ENCODE assay signal across 1 cellular context in genomic region chr12:68532204-68532886, GRCh38.
TF ChIP-seq lines count a peak whose summit lies in the region.

No MANE protein-coding gene starts in this region.

TF ChIP-seq in GM23338, 12 proteins besides CTCF, POLR2A, EP300 and RAD21:
- no peak for TF ChIP-seq ZNF462 (CRISPR knock-in tag; IDR thresholded peaks at IDR 0.05)
- TF ChIP-seq REST (IDR thresholded peaks at IDR 0.05; ENCODE audit: unreplicated experiment): no peak
